In the genomic region with DNA sequence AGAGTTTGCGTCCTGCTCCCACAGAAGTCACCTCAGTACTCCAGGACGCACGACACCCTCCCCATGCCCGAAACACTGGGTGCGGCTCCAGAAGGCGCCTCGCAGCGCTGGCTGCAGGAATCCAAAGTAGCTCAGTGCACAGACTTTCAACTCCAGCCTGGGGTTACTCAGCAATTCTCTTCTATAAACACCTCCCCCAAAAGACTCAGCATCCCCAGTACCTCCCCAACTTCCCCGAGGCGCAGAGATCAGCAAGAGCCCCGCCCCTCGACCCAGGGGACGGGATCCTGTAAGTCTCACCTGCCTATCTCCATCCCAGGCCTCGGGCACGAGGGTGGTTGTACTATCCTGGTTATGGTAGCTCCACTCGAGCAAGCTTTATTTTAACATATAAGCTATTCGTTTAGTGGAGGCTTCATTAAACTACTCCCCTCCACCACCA, we compare ENCODE assay signal across 9 cellular contexts.
DNase-seq lines count a peak whose midpoint lies in the region; ATAC-seq, FAIRE-seq and TF ChIP-seq lines count a peak whose summit lies in the region.
"Had no signal": no experiment of that assay in that cellular context is flagged by ENCODE, and none has a peak within 500 bp of the region (broad histone marks: within the 10 kb centered on the region; RNA-seq: fewer than 3 reads in every experiment).

No MANE protein-coding gene starts in this region.

- H3K9me3 ChIP-seq in keratinocyte (ENCODE audit: control insufficient read depth, low read depth, low read length) = no peaks in the 10 kb centered on the region

- H4K20me1 ChIP-seq in keratinocyte (ENCODE audit: control insufficient read depth, extremely low read depth, insufficient read depth, low read length) = no peaks in the 10 kb centered on the region

- H3K27ac ChIP-seq in keratinocyte (ENCODE audit: control insufficient read depth, insufficient read depth, low read length) = peak overlapping the region; percentile 72

- peaks cover 0 to 3% of the 10 kb centered on the region in 2 experiments for H3K36me3 ChIP-seq in keratinocyte (ENCODE audit: control insufficient read depth in 2 of 2, extremely low read depth in 1 of 2, insufficient read depth in 2 of 2, low read length in 2 of 2)

- peaks cover 18% of the 10 kb centered on the region for H3K4me1 Mint-ChIP-seq in activated naive CD8-positive, alpha-beta T cell treated with anti-CD3 and anti-CD28 coated beads, Interleukin-2, amount 10 ng/mL, durations not matched to agents 7 days and 5 days

- dilution Hi-C loops in keratinocyte (cut with MboI; ENCODE audit: extremely low pct_ligation_motif_present, low sequenced_read_pairs) = no loop called here

- H3K4me3 Mint-ChIP-seq in activated naive CD8-positive, alpha-beta T cell treated with anti-CD3 and anti-CD28 coated beads, Interleukin-2, amount 10 ng/mL, durations not matched to agents 7 days and 5 days = peak overlapping the region; percentile 79

- no peaks in the 10 kb centered on the region for H3K9me3 Mint-ChIP-seq in activated naive CD8-positive, alpha-beta T cell treated with anti-CD3 and anti-CD28 coated beads, Interleukin-2, amount 10 ng/mL, durations not matched to agents 7 days and 5 days

- peak overlapping the region; percentile 61 to 77 (median 77) for H3K4me3 ChIP-seq in keratinocyte (ENCODE audit: control insufficient read depth in 2 of 3, extremely low read depth in 1 of 3, insufficient read depth in 2 of 3, low read depth in 1 of 3, low read length in 3 of 3)

- H3K36me3 Mint-ChIP-seq in activated naive CD8-positive, alpha-beta T cell treated with anti-CD3 and anti-CD28 coated beads, Interleukin-2, amount 10 ng/mL, durations not matched to agents 7 days and 5 days = no peaks in the 10 kb centered on the region

- DNase-seq in AG20443 (ENCODE audit: low spot score) (peak; percentile 45), HTR-8/SVneo (ENCODE audit: insufficient read length, low spot score) (peak; percentile 83), keratinocyte (ENCODE audit: low read depth, low spot score) (peak; percentile 77), NCI-H524 (lab: John Stamatoyannopoulos, UW) (no peak), NCI-H2081 treated with DMSO at 0.1 percent for 48 hours (lab: John Stamatoyannopoulos, UW) (no peak), NCI-H1092 (lab: John Stamatoyannopoulos, UW) (no peak)
- DNase-seq in activated naive CD8-positive, alpha-beta T cell treated with anti-CD3 and anti-CD28 coated beads, Interleukin-2, amount 10 ng/mL, durations not matched to agents 7 days and 5 days = peak; percentile 60

- no peak for TF ChIP-seq CTCF in keratinocyte (optimal IDR thresholded peaks at IDR 0.05 in 1 of 3, IDR thresholded peaks at IDR 0.05 in 1 of 3, conservative IDR thresholded peaks at IDR 0.05 in 1 of 3; ENCODE audit: extremely low read depth in 1 of 3, insufficient read depth in 2 of 3, low read length in 3 of 3)

- H3K27ac Mint-ChIP-seq in activated naive CD8-positive, alpha-beta T cell treated with anti-CD3 and anti-CD28 coated beads, Interleukin-2, amount 10 ng/mL, durations not matched to agents 7 days and 5 days = no peak overlapping the region

- FAIRE-seq in HTR-8/SVneo (lab: Jason Lieb, UNC) (peak; percentile 95), keratinocyte (lab: Jason Lieb, UNC) (peak; percentile 65)

- POLR2A ChIA-PET in activated naive CD8-positive, alpha-beta T cell treated with anti-CD3 and anti-CD28 coated beads, Interleukin-2, amount 10 ng/mL, durations not matched to agents 7 days and 5 days (lab: Charles Lee) = no interaction called here

- no peaks in the 10 kb centered on the region for H3K9me1 ChIP-seq in keratinocyte (ENCODE audit: control insufficient read depth, extremely low read depth, insufficient read depth, low read length)

- peaks cover 37% of the 10 kb centered on the region for H3K79me2 ChIP-seq in keratinocyte (ENCODE audit: control insufficient read depth, insufficient read depth, low read length)

- H3K27me3 ChIP-seq in keratinocyte (ENCODE audit: control insufficient read depth, extremely low read depth, insufficient read depth, low read length) = no peaks in the 10 kb centered on the region

- peaks cover 54% of the 10 kb centered on the region for H3K27me3 Mint-ChIP-seq in activated naive CD8-positive, alpha-beta T cell treated with anti-CD3 and anti-CD28 coated beads, Interleukin-2, amount 10 ng/mL, durations not matched to agents 7 days and 5 days

- H2AFZ ChIP-seq in keratinocyte (ENCODE audit: control insufficient read depth, low read length) = peak overlapping the region; percentile 53

- peak overlapping the region; percentile 79 for H3K9ac ChIP-seq in keratinocyte (ENCODE audit: control insufficient read depth, extremely low read depth, insufficient read depth, low read length)

- peak overlapping the region; percentile 89 for H3K4me2 ChIP-seq in keratinocyte (ENCODE audit: control insufficient read depth, extremely low read depth, insufficient read depth, low read depth, low read length)

- peaks cover 4% of the 10 kb centered on the region for H3K4me1 ChIP-seq in keratinocyte (ENCODE audit: control insufficient read depth, extremely low read depth, insufficient read depth, low read length)

- ATAC-seq in activated naive CD8-positive, alpha-beta T cell treated with anti-CD3 and anti-CD28 coated beads, Interleukin-2, amount 10 ng/mL, durations not matched to agents 7 days and 5 days (ENCODE audit: low read depth) = peak; percentile 62
- ATAC-seq in GM18520 (IDR thresholded peaks at IDR 0.05; ENCODE audit: unreplicated experiment) = no peak
- ATAC-seq: left lobe of liver had no signal

Comparison
In these comparisons a context has a peak if more than half of its experiments do, and no peak if none do; other contexts are left out.
1. DNase-seq: peak in AG20443 (single experiment), HTR-8/SVneo (single experiment), activated naive CD8-positive, alpha-beta T cell treated with anti-CD3 and anti-CD28 coated beads, Interleukin-2, amount 10 ng/mL, durations not matched to agents 7 days and 5 days (single experiment) and keratinocyte (single experiment); none in NCI-H524 (0 of 2), NCI-H2081 treated with DMSO at 0.1 percent for 48 hours (single experiment) and NCI-H1092 (single experiment).